ENCODE assay signal across 7 cellular contexts in genomic region chr17:3557768-3558583, GRCh38. TPM values are rescaled to one million over a fixed set of nuclear protein-coding genes. Genes with fewer than 3 reads are reported as not detected.
DNase-seq lines count a peak whose midpoint lies in the region; ATAC-seq lines count a peak whose summit lies in the region.

TSS of gene TRPV3 (minus strand) at chr17:3557812. CDS start at chr17:3554850, 2,962 bp downstream.

- peak; percentile 46 for ATAC-seq in GM19395 (IDR thresholded peaks at IDR 0.05; ENCODE audit: unreplicated experiment)

- DNase-seq in LHCN-M2 (ENCODE audit: low read depth) (peak; percentile 41), kidney tubule cell (ENCODE audit: low spot score) (peak; percentile 77), Kasumi-1 (lab: John Stamatoyannopoulos, UW) (no peak), NCI-H510A (lab: John Stamatoyannopoulos, UW) (no peak)
- DNase-seq in activated T-cell treated with anti-CD3 and anti-CD28 coated beads, Interleukin-2, amount 50 U/mL, for 1 hour = peak; percentile 57
- peak; percentile 54 to 60 for DNase-seq in stimulated activated CD8-positive, alpha-beta memory T cell treated with anti-CD3 and anti-CD28 coated beads, Interleukin-2, amount 100 ng/mL, for 48 hours (ENCODE audit: low read depth in 2 of 2)

RNA-seq across cellular contexts. Expression of gene TRPV3, which starts in this region (rescaled TPM):
- total RNA-seq in LHCN-M2 (2014; rRNA removed) = 0.71 and 1.3 TPM in 2 replicates
- 0.26 TPM for polyA plus RNA-seq in LHCN-M2 (2012)

Comparison
In these comparisons a context has a peak if more than half of its experiments do, and no peak if none do; other contexts are left out.
1. DNase-seq: peak in LHCN-M2 (single experiment), activated T-cell treated with anti-CD3 and anti-CD28 coated beads, Interleukin-2, amount 50 U/mL, for 1 hour (single experiment), kidney tubule cell (single experiment) and stimulated activated CD8-positive, alpha-beta memory T cell treated with anti-CD3 and anti-CD28 coated beads, Interleukin-2, amount 100 ng/mL, for 48 hours (2 of 2); none in Kasumi-1 (0 of 2) and NCI-H510A (single experiment).